Comparison of ENCODE assay signal across 22 cellular contexts in genomic region chr6:3696525-3696924, GRCh38. TPM values are rescaled to one million over a fixed set of nuclear protein-coding genes. Genes with fewer than 3 reads are reported as not detected.
A peak's percentile ranks its signal among the peaks of the same experiment; 100 is the strongest.
DNase-seq lines count a peak whose midpoint lies in the region; ATAC-seq and TF ChIP-seq lines count a peak whose summit lies in the region.
"Had no signal": no experiment of that assay in that cellular context is flagged by ENCODE, and none has a peak within 500 bp of the region (broad histone marks: within the 10 kb centered on the region; RNA-seq: fewer than 3 reads in every experiment).

No MANE protein-coding gene starts in this region.

- no peak overlapping the region for H2BK5ac ChIP-seq in mesenchymal stem cell (ENCODE audit: low read depth, low read length, poor library complexity, severe bottlenecking)

- H3K9ac ChIP-seq in mesenchymal stem cell (ENCODE audit: low read length) = no peak overlapping the region

- peak; percentile 29 for DNase-seq in AG10803 (ENCODE audit: low read depth)
- DNase-seq in LHCN-M2 (ENCODE audit: low read depth) = peak; percentile 88
- peak; percentile 15 for DNase-seq in cerebellum (ENCODE audit: low spot score)
- peak; percentile 78 for DNase-seq in myocyte (ENCODE audit: low read depth)
- no peak for DNase-seq in Right ventricle myocardium superior
- DNase-seq in cardiac septum (ENCODE audit: low spot score) = no peak
- no peak for DNase-seq in hepatic stellate cell (ENCODE audit: low spot score)
- no peak for DNase-seq in mesenchymal stem cell
- DNase-seq: activated naive CD8-positive, alpha-beta T cell treated with anti-CD3 and anti-CD28 coated beads, Interleukin-2, amount 10 ng/mL, durations not matched to agents 7 days and 5 days; AML-193; effector memory CD8-positive, alpha-beta T cell; foreskin melanocyte; GDM1; left cardiac atrium; NCI-H2029 treated with DMSO at 0.1 percent for 48 hours; stimulated activated CD4-positive, alpha-beta T cell treated with anti-CD3 and anti-CD28 coated beads, Interleukin-15, amount 100 ng/mL, for 24 hours; stimulated activated naive CD4-positive, alpha-beta T cell; T1000 had no signal

- H3K36me3 ChIP-seq in mesenchymal stem cell (ENCODE audit: control insufficient read depth in 1 of 2, insufficient read depth in 2 of 2, low read depth in 1 of 2, low read length in 2 of 2) = no peaks in the 10 kb centered on the region
- H3K36me3 ChIP-seq: neutrophil had no signal

- intact Hi-C loops in Right ventricle myocardium superior (cut with DNase I) = no loop called here
- intact Hi-C loops in cardiac septum (cut with DNase I) = no loop called here

- no peak overlapping the region for H2BK120ac ChIP-seq in mesenchymal stem cell (ENCODE audit: low read depth, low read length)

- no peaks in the 10 kb centered on the region for H3K9me3 ChIP-seq in mesenchymal stem cell (ENCODE audit: control insufficient read depth, low read length)
- H3K9me3 ChIP-seq: neutrophil had no signal

- H4K91ac ChIP-seq in mesenchymal stem cell (ENCODE audit: low read length) = no peak overlapping the region

- no peaks in the 10 kb centered on the region for H3K79me1 ChIP-seq in mesenchymal stem cell (replicated peaks; ENCODE audit: low read length, poor library complexity, severe bottlenecking)

- no peak; the same call in 1 of the 2 replicates for TF ChIP-seq CTCF in AG10803 (conservative IDR thresholded peaks at IDR 0.05; ENCODE audit: low read length)

- no peak overlapping the region for H2AK5ac ChIP-seq in mesenchymal stem cell (ENCODE audit: low read length, severe bottlenecking)

- no peak overlapping the region for H3K27ac ChIP-seq in mesenchymal stem cell (ENCODE audit: low read length, poor library complexity, severe bottlenecking)
- H3K27ac ChIP-seq: neutrophil had no signal

- no peak overlapping the region for H4K8ac ChIP-seq in mesenchymal stem cell (ENCODE audit: low read length)

- peaks cover 0 to 2% of the 10 kb centered on the region in 2 experiments for H3K27me3 ChIP-seq in mesenchymal stem cell (ENCODE audit: control insufficient read depth in 1 of 2, insufficient read depth in 1 of 2, low read length in 2 of 2)
- H3K27me3 ChIP-seq: neutrophil had no signal

- WGBS in mesenchymal stem cell = 87% methylated on average over 4 of the region's 4 CpGs

- ATAC-seq in Right ventricle myocardium superior (ENCODE audit: poor library complexity) = no peak
- ATAC-seq: activated CD4-positive, CD25-positive, alpha-beta regulatory T cell treated with anti-CD3 and anti-CD28 coated beads, Interleukin-2, amount 50 U/mL, for 24 hours; effector memory CD8-positive, alpha-beta T cell; GM12878; Panc1 had no signal

- H3K4me3 ChIP-seq in AG10803 (ENCODE audit: low read length) (no peak overlapping the region), mesenchymal stem cell (ENCODE audit: insufficient read depth in 1 of 2, low read depth in 1 of 2, low read length in 2 of 2) (no peak overlapping the region)
- H3K4me3 ChIP-seq: GM12878 had no signal

- H3K23ac ChIP-seq in mesenchymal stem cell (ENCODE audit: low read length in 2 of 2) = no peak overlapping the region

- H3K14ac ChIP-seq in mesenchymal stem cell (ENCODE audit: low read length in 2 of 2) = no peak overlapping the region

- H3K4me2 ChIP-seq in mesenchymal stem cell (ENCODE audit: low read length, poor library complexity, severe bottlenecking) = no peak overlapping the region

- H2AFZ ChIP-seq in mesenchymal stem cell (ENCODE audit: low read depth, low read length) = no peak overlapping the region

- no peak overlapping the region for H2BK15ac ChIP-seq in mesenchymal stem cell (ENCODE audit: low read depth, poor library complexity, severe bottlenecking)

- H2BK12ac ChIP-seq in mesenchymal stem cell (ENCODE audit: low read length in 2 of 2) = no peak overlapping the region

- no peak overlapping the region for H3K4ac ChIP-seq in mesenchymal stem cell (ENCODE audit: low read depth in 1 of 2, low read length in 2 of 2)

- peaks cover 2% of the 10 kb centered on the region for H3K4me1 ChIP-seq in mesenchymal stem cell (ENCODE audit: control insufficient read depth, insufficient read depth, low read depth, low read length)

- H3K18ac ChIP-seq in mesenchymal stem cell (ENCODE audit: low read depth in 1 of 2, low read length in 2 of 2) = no peak overlapping the region

RNA-seq across cellular contexts. Expression of gene PXDC1, which starts 55.0 kb away (rescaled TPM):
- total RNA-seq in LHCN-M2 (2014; rRNA removed) (43.1 and 44.6 TPM in 2 replicates), cerebellum (17.6 TPM), myocyte (42.2 and 69.7 TPM in 2 replicates), Right ventricle myocardium superior (24.3 TPM), cardiac septum (31.7 TPM)
- polyA plus RNA-seq in LHCN-M2 (2012) = 58.3 TPM
- 112 TPM for polyA plus RNA-seq in myocyte (2012)
- polyA plus RNA-seq in mesenchymal stem cell (2013, experiment 1 of 2) = 40.5 TPM
- 41.6 TPM for polyA plus RNA-seq in mesenchymal stem cell (2013, experiment 2 of 2)

Comparison
In these comparisons a context has a peak if more than half of its experiments do, and no peak if none do; other contexts are left out.
1. DNase-seq: peak in AG10803 (single experiment), LHCN-M2 (single experiment), cerebellum (single experiment) and myocyte (single experiment); none in Right ventricle myocardium superior (single experiment), cardiac septum (single experiment), hepatic stellate cell (single experiment) and mesenchymal stem cell (single experiment).